26 cellular contexts compared by ENCODE assay signal in genomic region chr1:240104662-240105061, GRCh38. TPM values are rescaled to one million over a fixed set of nuclear protein-coding genes. Genes with fewer than 3 reads are reported as not detected.
"Had no signal": no experiment of that assay in that cellular context is flagged by ENCODE, and none has a peak within 500 bp of the region (broad histone marks: within the 10 kb centered on the region; RNA-seq: fewer than 3 reads in every experiment).

No MANE protein-coding gene starts in this region.

- DNase-seq: activated CD4-positive, alpha-beta memory T cell treated with anti-CD3 and anti-CD28 coated beads for 36 hours; activated CD4-positive, alpha-beta T cell treated with anti-CD3 and anti-CD28 coated beads for 4 hours; activated CD4-positive, alpha-beta T cell treated with anti-CD3 and anti-CD28 coated beads, Interleukin-2, amount 50 U/mL, for 1 hour; activated CD8-positive, alpha-beta memory T cell treated with anti-CD3 and anti-CD28 coated beads, Interleukin-2, amount 50 U/mL, for 4 hours; activated gamma-delta T cell treated with Interleukin-2 at 50 U/mL for 16 hours; activated naive CD4-positive, alpha-beta T cell treated with anti-CD3 and anti-CD28 coated beads for 36 hours; activated T-cell treated with anti-CD3 and anti-CD28 coated beads for 4 hours; activated T-cell treated with anti-CD3 and anti-CD28 coated beads, Interleukin-2, amount 50 U/mL, for 4 hours; adrenal gland; body of pancreas; cerebellar nuclear complex; NCI-H1105; NCI-H1417 treated with DMSO at 0.1 percent for 48 hours; NCI-H187 treated with DMSO at 0.1 percent for 48 hours; NCI-H345; NCI-H526; NCI-H748 treated with DMSO at 0.1 percent for 48 hours; NK-92 treated with Interleukin-12 subunit alpha and Interleukin-12 subunit beta, amount 100 ng/mL, for 24 hours; Right ventricle myocardium superior had no signal

- H3K9me3 ChIP-seq: adrenal gland, body of pancreas, breast epithelium had no signal

- H3K4me3 ChIP-seq: adrenal gland, body of pancreas, breast epithelium had no signal

- ATAC-seq: activated CD4-positive, CD25-positive, alpha-beta regulatory T cell treated with anti-CD3 and anti-CD28 coated beads, Interleukin-2, amount 50 U/mL, for 24 hours; activated naive CD4-positive, alpha-beta T cell treated with anti-CD3 and anti-CD28 coated beads, Interleukin-2, amount 50 U/mL, for 72 hours; activated T-cell treated with anti-CD3 and anti-CD28 coated beads, Interleukin-2, amount 50 U/mL, for 4 hours; body of pancreas; WTC11 had no signal

- H3K4me1 ChIP-seq: body of pancreas, breast epithelium had no signal

- H3K27me3 ChIP-seq: adrenal gland, body of pancreas, breast epithelium had no signal

- H3K27ac ChIP-seq: adrenal gland, body of pancreas, breast epithelium had no signal

- H3K36me3 ChIP-seq: adrenal gland, breast epithelium had no signal

- FAIRE-seq: astrocyte, TTC549 had no signal

RNA-seq across cellular contexts. Expression of gene FMN2, which starts 13.0 kb away (rescaled TPM):
- total RNA-seq: activated CD4-positive, alpha-beta memory T cell treated with anti-CD3 and anti-CD28 coated beads for 36 hours; activated naive CD4-positive, alpha-beta T cell treated with anti-CD3 and anti-CD28 coated beads for 36 hours; activated naive CD4-positive, alpha-beta T cell treated with anti-CD3 and anti-CD28 coated beads, Interleukin-2, amount 50 U/mL, for 72 hours; activated T-cell treated with anti-CD3 and anti-CD28 coated beads, Interleukin-2, amount 50 U/mL, for 4 hours; activated T-helper 1 cell treated with anti-CD3 and anti-CD28 coated beads, Interleukin-12 subunit alpha, Interleukin-12 subunit beta, Interleukin-2, Interleukin-4 antibody, amounts not matched to agents 30 ng/mL and 10 ng/mL and 1 ng/mL, durations not matched to agents 14 hours and 24 hours and 36 hours; Right ventricle myocardium superior had no signal
